Comparison of ENCODE assay signal across 15 cellular contexts in genomic region chr16:22886908-22887307, GRCh38.
A peak's percentile ranks its signal among the peaks of the same experiment; 100 is the strongest.
DNase-seq lines count a peak whose midpoint lies in the region; ATAC-seq and TF ChIP-seq lines count a peak whose summit lies in the region.
"Had no signal": no experiment of that assay in that cellular context is flagged by ENCODE, and none has a peak within 500 bp of the region (broad histone marks: within the 10 kb centered on the region; RNA-seq: fewer than 3 reads in every experiment).

No MANE protein-coding gene starts in this region.

- ATAC-seq in right cardiac atrium (no peak), foreskin keratinocyte (peak; percentile 65)
- ATAC-seq: A549, GM12878, HepG2 had no signal

- H2BK5ac ChIP-seq in trophoblast cell (ENCODE audit: low read depth, low read length, poor library complexity): no peak overlapping the region

- H2AK5ac ChIP-seq in trophoblast cell (ENCODE audit: low read length): no peak overlapping the region

- H3K27me3 ChIP-seq in right atrium auricular region: no peaks in the 10 kb centered on the region
- H3K27me3 ChIP-seq in right cardiac atrium (ENCODE audit: control insufficient read depth, insufficient read depth): no peaks in the 10 kb centered on the region
- H3K27me3 ChIP-seq in foreskin keratinocyte: no peaks in the 10 kb centered on the region
- H3K27me3 ChIP-seq in trophoblast cell (ENCODE audit: insufficient read depth, low read length): no peaks in the 10 kb centered on the region

- no peak for TF ChIP-seq CTCF in right atrium auricular region (IDR thresholded peaks at IDR 0.05)
- no peak for TF ChIP-seq CTCF in foreskin keratinocyte (conservative IDR thresholded peaks at IDR 0.05)

- no peak overlapping the region for H4K12ac ChIP-seq in trophoblast cell (ENCODE audit: low read depth, low read length)

- H4K91ac ChIP-seq in trophoblast cell (ENCODE audit: low read depth, low read length): no peak overlapping the region

- H2BK120ac ChIP-seq in trophoblast cell (ENCODE audit: insufficient read depth, low read length, poor library complexity): no peak overlapping the region

- H3K27ac ChIP-seq in right atrium auricular region (no peak overlapping the region), right cardiac atrium (ENCODE audit: low read length) (no peak overlapping the region), foreskin keratinocyte (no peak overlapping the region), trophoblast cell (ENCODE audit: low read depth, low read length) (no peak overlapping the region)
- H3K27ac ChIP-seq: A549, C4-2B had no signal

- intact Hi-C loops in right cardiac atrium (cut with DNase I): no loop called here

- peak; percentile 5 for DNase-seq in right atrium auricular region (ENCODE audit: low spot score)
- DNase-seq in right cardiac atrium: no peak
- peak; percentile 64 for DNase-seq in DMS53 treated with DMSO at 0.1 percent for 48 hours (lab: John Stamatoyannopoulos, UW; ENCODE audit: unreplicated experiment)
- DNase-seq in foreskin keratinocyte: peak in 1 of 2 donors; percentile 25
- no peak for DNase-seq in trophoblast cell
- DNase-seq in NCI-H187 treated with DMSO at 0.1 percent for 48 hours (lab: John Stamatoyannopoulos, UW): no peak
- DNase-seq: AML-193; CD4-positive, alpha-beta T cell; DND-41; EL; H9 had no signal

- no peak overlapping the region for H3K9ac ChIP-seq in trophoblast cell (ENCODE audit: low read length)

- no peak overlapping the region for H3K4ac ChIP-seq in trophoblast cell (ENCODE audit: low read depth, low read length)

- H3K4me2 ChIP-seq in trophoblast cell (ENCODE audit: low read length): no peak overlapping the region
- H3K4me2 ChIP-seq: A549 had no signal

- H3K23ac ChIP-seq in trophoblast cell (ENCODE audit: low read length): no peak overlapping the region

- no peaks in the 10 kb centered on the region for H3K79me1 ChIP-seq in trophoblast cell (ENCODE audit: low read length)

- no peak overlapping the region for H2AFZ ChIP-seq in trophoblast cell (ENCODE audit: insufficient read depth, low read length, poor library complexity)

- no peaks in the 10 kb centered on the region for H3K79me2 ChIP-seq in trophoblast cell (ENCODE audit: control insufficient read depth, insufficient read depth, low read length, poor library complexity)

- no peak overlapping the region for H3K18ac ChIP-seq in trophoblast cell (ENCODE audit: low read length)

- H3K4me3 ChIP-seq in right atrium auricular region: no peak overlapping the region
- H3K4me3 ChIP-seq in right cardiac atrium (ENCODE audit: low read length): no peak overlapping the region
- H3K4me3 ChIP-seq in trophoblast cell (ENCODE audit: low read depth, low read length): no peak overlapping the region
- H3K4me3 ChIP-seq: A549, GM12878 had no signal

- H3K36me3 ChIP-seq in right atrium auricular region (no peaks in the 10 kb centered on the region), trophoblast cell (ENCODE audit: control insufficient read depth in 1 of 2, insufficient read depth in 2 of 2, low read length in 2 of 2) (no peaks in the 10 kb centered on the region)

- no peak overlapping the region for H4K8ac ChIP-seq in trophoblast cell (ENCODE audit: low read depth, low read length)

- no peak overlapping the region for H2BK12ac ChIP-seq in trophoblast cell (ENCODE audit: low read length)

- no peak overlapping the region for H3K14ac ChIP-seq in trophoblast cell (ENCODE audit: low read length)

- H3K4me1 ChIP-seq in right atrium auricular region (no peaks in the 10 kb centered on the region), right cardiac atrium (ENCODE audit: control insufficient read depth, insufficient read depth, low read length) (no peaks in the 10 kb centered on the region), foreskin keratinocyte (no peaks in the 10 kb centered on the region), trophoblast cell (ENCODE audit: control insufficient read depth in 1 of 2, insufficient read depth in 2 of 2, low read length in 2 of 2) (no peaks in the 10 kb centered on the region)
- H3K4me1 ChIP-seq: A549 had no signal

- H3K9me3 ChIP-seq in right atrium auricular region (no peaks in the 10 kb centered on the region), right cardiac atrium (ENCODE audit: control insufficient read depth, low read length) (no peaks in the 10 kb centered on the region), trophoblast cell (ENCODE audit: insufficient read depth, low read depth, low read length) (no peaks in the 10 kb centered on the region)
- H3K9me3 ChIP-seq: A549 had no signal

- 85% methylated on average over 1 of the region's 1 CpG for WGBS in right cardiac atrium
- no CpG with 5 or more reads among the region's 1 CpG for WGBS in trophoblast cell (ENCODE audit: extremely low coverage, insufficient coverage, insufficient read length)

Comparison
In these comparisons a context has a peak if more than half of its experiments do, and no peak if none do; other contexts are left out.
1. DNase-seq: peak in right atrium auricular region (single experiment) and DMS53 treated with DMSO at 0.1 percent for 48 hours (single experiment); none in right cardiac atrium (0 of 3), trophoblast cell (0 of 2) and NCI-H187 treated with DMSO at 0.1 percent for 48 hours (single experiment).